Comparison of ENCODE assay signal across 27 cellular contexts in the genomic region with DNA sequence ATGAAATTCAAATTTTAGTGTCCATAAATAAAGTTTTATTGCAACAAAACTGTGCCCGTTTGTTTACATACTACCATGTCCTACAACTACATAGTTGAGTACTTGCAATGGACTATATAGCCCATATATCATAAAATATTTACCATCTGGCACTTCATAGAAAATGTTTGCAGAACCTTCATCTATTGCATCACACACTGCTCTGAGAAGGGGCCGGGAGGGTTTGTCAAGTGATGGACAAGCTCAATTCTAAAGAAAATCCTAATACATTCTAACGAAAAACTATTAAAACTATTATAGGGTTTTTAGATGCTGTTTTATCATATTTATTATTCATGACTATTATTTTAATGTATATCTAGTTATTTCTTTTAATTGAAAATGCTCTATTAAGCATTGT. TPM values are rescaled to one million over a fixed set of nuclear protein-coding genes. Genes with fewer than 3 reads are reported as not detected.
"Had no signal": no experiment of that assay in that cellular context is flagged by ENCODE, and none has a peak within 500 bp of the region (broad histone marks: within the 10 kb centered on the region; RNA-seq: fewer than 3 reads in every experiment).

No MANE protein-coding gene starts in this region.

- H3K4me1 ChIP-seq: esophagus muscularis mucosa, gastrocnemius medialis, left ventricle myocardium inferior, lower lobe of right lung, right atrium auricular region, stomach had no signal

- H3K36me3 Mint-ChIP-seq: immature natural killer cell, mesothelial cell of epicardium, natural killer cell had no signal

- H3K9me3 Mint-ChIP-seq: dendritic cell treated with granulocyte-macrophage colony-stimulating factor and Interleukin-4, amounts not matched to agents 40 ng/mL and 50 ng/mL, for 4 days; effector memory CD8-positive, alpha-beta T cell; mesothelial cell of epicardium; natural killer cell; neural crest cell had no signal

- H3K27ac ChIP-seq: epithelial cell of prostate, esophagus muscularis mucosa, gastrocnemius medialis, left ventricle myocardium inferior, lower lobe of right lung, right atrium auricular region, stomach, thoracic aorta had no signal

- H3K36me3 ChIP-seq: esophagus muscularis mucosa, gastrocnemius medialis, left ventricle myocardium inferior, lower lobe of right lung, right atrium auricular region, stomach, thoracic aorta had no signal

- H3K4me3 ChIP-seq: esophagus muscularis mucosa, gastrocnemius medialis, left ventricle myocardium inferior, lower lobe of right lung, right atrium auricular region, stomach, thoracic aorta had no signal

- DNase-seq: effector memory CD8-positive, alpha-beta T cell; gastrocnemius medialis; immature natural killer cell; left ventricle myocardium inferior; lower lobe of right lung; natural killer cell; small intestine; stimulated activated CD4-positive, alpha-beta T cell treated with anti-CD3 and anti-CD28 coated beads, Interleukin-12 subunit alpha, Interleukin-12 subunit beta, amount 100 ng/mL, for 4 hours; stimulated activated naive CD4-positive, alpha-beta T cell; stomach; substantia nigra; trophoblast cell had no signal

- H3K27ac Mint-ChIP-seq: dendritic cell treated with granulocyte-macrophage colony-stimulating factor and Interleukin-4, amounts not matched to agents 40 ng/mL and 50 ng/mL, for 4 days; effector memory CD8-positive, alpha-beta T cell; immature natural killer cell; memory B cell; mesothelial cell of epicardium; natural killer cell had no signal

- H3K27me3 Mint-ChIP-seq: dendritic cell treated with granulocyte-macrophage colony-stimulating factor and Interleukin-4, amounts not matched to agents 40 ng/mL and 50 ng/mL, for 4 days had no signal

- H3K9me3 ChIP-seq: esophagus muscularis mucosa, gastrocnemius medialis, left ventricle myocardium inferior, lower lobe of right lung, right atrium auricular region, stomach, thoracic aorta had no signal

- FAIRE-seq: keratinocyte, small intestine had no signal

- H3K27me3 ChIP-seq: esophagus muscularis mucosa, gastrocnemius medialis, right atrium auricular region, stomach had no signal

- H3K4me3 Mint-ChIP-seq: dendritic cell treated with granulocyte-macrophage colony-stimulating factor and Interleukin-4, amounts not matched to agents 40 ng/mL and 50 ng/mL, for 4 days; effector memory CD8-positive, alpha-beta T cell; immature natural killer cell; memory B cell; mesothelial cell of epicardium; natural killer cell; neural crest cell had no signal

- H3K4me1 Mint-ChIP-seq: immature natural killer cell, mesothelial cell of epicardium, natural killer cell, neural crest cell had no signal

RNA-seq across cellular contexts. Expression of a gene that starts 35.9 kb away (rescaled TPM):
- total RNA-seq: esophagus muscularis mucosa, fibroblast of villous mesenchyme, gastrocnemius medialis, left ventricle myocardium inferior, lower lobe of right lung, mesothelial cell of epicardium, mucosa of gallbladder, myocyte, natural killer cell, neural crest cell, osteocyte, posterior vena cava, right atrium auricular region, stomach, thoracic aorta, urinary bladder had no signal
